26 cellular contexts compared by ENCODE assay signal in genomic region chr6:20269147-20269546, GRCh38.
"Had no signal": no experiment of that assay in that cellular context is flagged by ENCODE, and none has a peak within 500 bp of the region (broad histone marks: within the 10 kb centered on the region; RNA-seq: fewer than 3 reads in every experiment).

No MANE protein-coding gene starts in this region.

- H3K4me3 ChIP-seq: colonic mucosa, coronary artery, dorsolateral prefrontal cortex, esophagus muscularis mucosa, esophagus squamous epithelium, gastrocnemius medialis, gastroesophageal sphincter, heart left ventricle, heart right ventricle, hepatocyte had no signal

- H3K4me2 ChIP-seq: hepatocyte had no signal

- H3K9me3 Mint-ChIP-seq: dendritic cell treated with granulocyte-macrophage colony-stimulating factor and Interleukin-4, amounts not matched to agents 40 ng/mL and 50 ng/mL, for 4 days; effector memory CD8-positive, alpha-beta T cell had no signal

- H3K4me1 ChIP-seq: colonic mucosa, esophagus muscularis mucosa, gastrocnemius medialis, gastroesophageal sphincter had no signal

- H3K79me2 ChIP-seq: hepatocyte had no signal

- H3K4me3 Mint-ChIP-seq: dendritic cell treated with granulocyte-macrophage colony-stimulating factor and Interleukin-4, amounts not matched to agents 40 ng/mL and 50 ng/mL, for 4 days; effector memory CD8-positive, alpha-beta T cell; endodermal cell had no signal

- H2AFZ ChIP-seq: hepatocyte had no signal

- H3K36me3 ChIP-seq: colonic mucosa, esophagus muscularis mucosa, esophagus squamous epithelium, gastrocnemius medialis, gastroesophageal sphincter, heart left ventricle, heart right ventricle had no signal

- DNase-seq: colonic mucosa; cortex of kidney; dermis blood vessel endothelial cell; dorsolateral prefrontal cortex; effector CD4-positive, alpha-beta T cell; effector CD8-positive, alpha-beta T cell; effector memory CD4-positive, alpha-beta T cell; effector memory CD8-positive, alpha-beta T cell; endodermal cell; erythroblast; esophagus squamous epithelium; foreskin fibroblast; foreskin keratinocyte; foreskin melanocyte; gastrocnemius medialis; glutamatergic neuron; head of caudate nucleus; heart left ventricle; heart right ventricle had no signal

- ATAC-seq: effector memory CD8-positive, alpha-beta T cell; esophagus mucosa; foreskin keratinocyte; gastrocnemius medialis; gastroesophageal sphincter; heart left ventricle; heart right ventricle had no signal

- H3K27ac ChIP-seq: colonic mucosa, coronary artery, dorsolateral prefrontal cortex, epithelial cell of prostate, esophagus muscularis mucosa, esophagus squamous epithelium, foreskin keratinocyte, gastrocnemius medialis, gastroesophageal sphincter, heart left ventricle, heart right ventricle, hepatocyte had no signal

- H3K27me3 ChIP-seq: colonic mucosa, esophagus muscularis mucosa, esophagus squamous epithelium, foreskin keratinocyte, gastrocnemius medialis, gastroesophageal sphincter, heart left ventricle, heart right ventricle, hepatocyte had no signal

- H3K9me3 ChIP-seq: colonic mucosa, esophagus muscularis mucosa, esophagus squamous epithelium, gastrocnemius medialis, gastroesophageal sphincter had no signal

- H3K27me3 Mint-ChIP-seq: dendritic cell treated with granulocyte-macrophage colony-stimulating factor and Interleukin-4, amounts not matched to agents 40 ng/mL and 50 ng/mL, for 4 days; effector memory CD8-positive, alpha-beta T cell had no signal

- H3K27ac Mint-ChIP-seq: dendritic cell treated with granulocyte-macrophage colony-stimulating factor and Interleukin-4, amounts not matched to agents 40 ng/mL and 50 ng/mL, for 4 days; effector memory CD8-positive, alpha-beta T cell; endodermal cell had no signal
